ENCODE assay signal across 8 cellular contexts in the genomic region with DNA sequence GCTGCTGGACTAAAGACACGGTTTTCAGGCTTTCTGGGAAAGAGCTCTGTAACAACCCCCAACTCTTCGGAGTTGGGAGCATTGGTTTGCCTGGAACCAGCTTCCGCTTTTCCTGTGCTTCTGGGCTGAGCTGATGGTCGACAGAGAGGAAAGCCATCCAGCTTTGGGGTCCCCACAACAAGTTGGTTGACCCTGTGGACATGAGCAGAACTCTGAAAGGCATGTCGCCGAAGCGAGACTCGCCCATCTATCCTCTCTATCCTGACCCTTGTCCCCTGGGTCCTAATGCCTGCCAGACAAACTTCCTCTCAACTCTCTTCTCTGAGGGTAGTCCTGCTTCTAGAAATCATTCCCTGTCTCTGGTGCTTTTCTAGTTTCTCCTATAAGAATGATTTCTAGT. TPM values are rescaled to one million over a fixed set of nuclear protein-coding genes. Genes with fewer than 3 reads are reported as not detected.
DNase-seq lines count a peak whose midpoint lies in the region; ATAC-seq and TF ChIP-seq lines count a peak whose summit lies in the region.

No MANE protein-coding gene starts in this region.

- H3K9me3 Mint-ChIP-seq in activated naive CD8-positive, alpha-beta T cell (ENCODE audit: low read depth): no peaks in the 10 kb centered on the region
- no peaks in the 10 kb centered on the region for H3K9me3 Mint-ChIP-seq in activated naive CD8-positive, alpha-beta T cell treated with anti-CD3 and anti-CD28 coated beads for 36 hours
- no peaks in the 10 kb centered on the region for H3K9me3 Mint-ChIP-seq in stimulated activated naive CD8-positive, alpha-beta T cell treated with anti-CD3 and anti-CD28 coated beads, Interleukin-15, amount 100 ng/mL, for 72 hours

- BruUV-seq in PC-3 (replicated peaks; lab: Mats Ljungman, UMichigan): no TSS peak

- DNase-seq in activated naive CD8-positive, alpha-beta T cell treated with anti-CD3 and anti-CD28 coated beads for 36 hours: no peak
- peak; percentile 52 for DNase-seq in PC-3
- DNase-seq in epithelial cell of proximal tubule (ENCODE audit: low read depth): no peak
- peak in 1 of 2 donors; percentile 25 for DNase-seq in stimulated activated naive CD8-positive, alpha-beta T cell treated with anti-CD3 and anti-CD28 coated beads, Interleukin-15, amount 100 ng/mL, for 72 hours
- no peak for DNase-seq in right atrium auricular region (ENCODE audit: low spot score)

- H3K27ac Mint-ChIP-seq in activated naive CD8-positive, alpha-beta T cell: no peak overlapping the region
- no peak overlapping the region for H3K27ac Mint-ChIP-seq in activated naive CD8-positive, alpha-beta T cell treated with anti-CD3 and anti-CD28 coated beads for 36 hours
- H3K27ac Mint-ChIP-seq in stimulated activated naive CD8-positive, alpha-beta T cell treated with anti-CD3 and anti-CD28 coated beads, Interleukin-15, amount 100 ng/mL, for 72 hours: no peak overlapping the region

- peak overlapping the region; percentile 57 for H3K4me3 ChIP-seq in PC-3 (ENCODE audit: low read length)
- peak overlapping the region; percentile 32 for H3K4me3 ChIP-seq in epithelial cell of proximal tubule (ENCODE audit: low read depth, low read length)
- H3K4me3 ChIP-seq in right atrium auricular region: no peak overlapping the region

- no peaks in the 10 kb centered on the region for H3K27me3 ChIP-seq in PC-3 (ENCODE audit: low read length)
- H3K27me3 ChIP-seq in right atrium auricular region: peaks cover 0 to 5% of the 10 kb centered on the region in 2 donors

- TF ChIP-seq CTCF in PC-3 (conservative IDR thresholded peaks at IDR 0.05; ENCODE audit: low read depth, low read length) (no peak), epithelial cell of proximal tubule (conservative IDR thresholded peaks at IDR 0.05; ENCODE audit: low read depth, low read length) (no peak), right atrium auricular region (IDR thresholded peaks at IDR 0.05) (no peak)

- H3K4me1 Mint-ChIP-seq in activated naive CD8-positive, alpha-beta T cell (ENCODE audit: low read depth): peaks cover 9% of the 10 kb centered on the region
- peaks cover 3% of the 10 kb centered on the region for H3K4me1 Mint-ChIP-seq in activated naive CD8-positive, alpha-beta T cell treated with anti-CD3 and anti-CD28 coated beads for 36 hours
- peaks cover 15% of the 10 kb centered on the region for H3K4me1 Mint-ChIP-seq in stimulated activated naive CD8-positive, alpha-beta T cell treated with anti-CD3 and anti-CD28 coated beads, Interleukin-15, amount 100 ng/mL, for 72 hours

- no peaks in the 10 kb centered on the region for H3K79me2 ChIP-seq in PC-3 (ENCODE audit: low read length)

- POLR2A ChIA-PET in PC-3 (lab: Charles Lee; ENCODE audit: unreplicated experiment): no interaction called here

- H3K36me3 ChIP-seq in PC-3 (ENCODE audit: low read depth, low read length): no peaks in the 10 kb centered on the region
- H3K36me3 ChIP-seq in right atrium auricular region: no peaks in the 10 kb centered on the region

- H3F3A ChIP-seq in PC-3 (ENCODE audit: low read length, unreplicated experiment): no peaks in the 10 kb centered on the region

- H3K4me1 ChIP-seq in PC-3 (ENCODE audit: insufficient read depth, low read length): peaks cover 5% of the 10 kb centered on the region; the same call in 1 of the 2 replicates
- no peaks in the 10 kb centered on the region for H3K4me1 ChIP-seq in right atrium auricular region

- no peak overlapping the region for H3K27ac ChIP-seq in PC-3 (ENCODE audit: low read length)
- H3K27ac ChIP-seq in right atrium auricular region: no peak overlapping the region

- H3K9ac ChIP-seq in PC-3 (ENCODE audit: low read length): no peak overlapping the region

- peaks cover 29% of the 10 kb centered on the region for H3K27me3 Mint-ChIP-seq in activated naive CD8-positive, alpha-beta T cell
- peaks cover 37% of the 10 kb centered on the region for H3K27me3 Mint-ChIP-seq in activated naive CD8-positive, alpha-beta T cell treated with anti-CD3 and anti-CD28 coated beads for 36 hours
- peaks cover 31% of the 10 kb centered on the region for H3K27me3 Mint-ChIP-seq in stimulated activated naive CD8-positive, alpha-beta T cell treated with anti-CD3 and anti-CD28 coated beads, Interleukin-15, amount 100 ng/mL, for 72 hours

- H3K36me3 Mint-ChIP-seq in activated naive CD8-positive, alpha-beta T cell: peaks cover 2% of the 10 kb centered on the region
- no peaks in the 10 kb centered on the region for H3K36me3 Mint-ChIP-seq in activated naive CD8-positive, alpha-beta T cell treated with anti-CD3 and anti-CD28 coated beads for 36 hours

- H4K20me1 ChIP-seq in PC-3 (ENCODE audit: low read length): no peaks in the 10 kb centered on the region

- H3K9me2 ChIP-seq in PC-3 (replicated peaks; ENCODE audit: low read length): no peaks in the 10 kb centered on the region

- H3K9me3 ChIP-seq in PC-3 (ENCODE audit: low read length) (no peaks in the 10 kb centered on the region), right atrium auricular region (peaks cover 0 to 21% of the 10 kb centered on the region in 2 donors)

- ATAC-seq in PC-3: no peak
- no peak for ATAC-seq in stimulated activated naive CD8-positive, alpha-beta T cell treated with anti-CD3 and anti-CD28 coated beads, Interleukin-15, amount 100 ng/mL, for 72 hours
- ATAC-seq in GM19467 (IDR thresholded peaks at IDR 0.05; ENCODE audit: unreplicated experiment): no peak
- ATAC-seq in HG03045 (IDR thresholded peaks at IDR 0.05; ENCODE audit: unreplicated experiment): no peak

- CTCF ChIA-PET in PC-3 (lab: Charles Lee): no interaction called here

- H3K4me3 Mint-ChIP-seq in activated naive CD8-positive, alpha-beta T cell: peak overlapping the region; percentile 33
- no peak overlapping the region for H3K4me3 Mint-ChIP-seq in activated naive CD8-positive, alpha-beta T cell treated with anti-CD3 and anti-CD28 coated beads for 36 hours
- H3K4me3 Mint-ChIP-seq in stimulated activated naive CD8-positive, alpha-beta T cell treated with anti-CD3 and anti-CD28 coated beads, Interleukin-15, amount 100 ng/mL, for 72 hours: peak overlapping the region; percentile 38 to 68

- H3K4me2 ChIP-seq in PC-3 (ENCODE audit: low read length): peak overlapping the region; percentile 82

- peak overlapping the region; percentile 80 for H2AFZ ChIP-seq in PC-3 (ENCODE audit: low read length)

- intact Hi-C loops in PC-3 (cut with micrococcal nuclease): no loop called here

RNA-seq across cellular contexts. Expression of a gene that starts 31.9 kb away (rescaled TPM):
- not detected for total RNA-seq in activated naive CD8-positive, alpha-beta T cell treated with anti-CD3 and anti-CD28 coated beads for 36 hours
- total RNA-seq in PC-3 (2014; rRNA removed) (0.73 and 0.98 TPM in 2 replicates), epithelial cell of proximal tubule (not detected in 2 replicates), right atrium auricular region (10 to 100 TPM in 1 of 2 donors, 1 to 10 TPM in 1; 9.5 to 45.7 TPM)

RNA-seq across cellular contexts. Expression of a gene that starts 51.0 kb away (rescaled TPM):
- under 1 TPM; 0.33 to 0.34 TPM for total RNA-seq in activated naive CD8-positive, alpha-beta T cell treated with anti-CD3 and anti-CD28 coated beads for 36 hours
- 3.8 and 4.3 TPM in 2 replicates for total RNA-seq in PC-3 (2014; rRNA removed)
- 0.12 and 0.36 TPM in 2 replicates for total RNA-seq in epithelial cell of proximal tubule
- 1 to 10 TPM in 1 of 2 donors, under 1 TPM in 1; 0.48 to 1.3 TPM for total RNA-seq in right atrium auricular region

Comparison
In these comparisons a context has a peak if more than half of its experiments do, and no peak if none do; other contexts are left out.
1. H3K4me3 ChIP-seq: peak in PC-3 (single experiment) and epithelial cell of proximal tubule (single experiment); none in right atrium auricular region (0 of 2).